In genomic region chr6:79650943-79651342, GRCh38 we compare ENCODE assay signal across 22 cellular contexts.
"Had no signal": no experiment of that assay in that cellular context is flagged by ENCODE, and none has a peak within 500 bp of the region (broad histone marks: within the 10 kb centered on the region; RNA-seq: fewer than 3 reads in every experiment).

No MANE protein-coding gene starts in this region.

- H3K4me3 ChIP-seq: body of pancreas, cardiac muscle cell, esophagus muscularis mucosa, gastroesophageal sphincter, lung, neural progenitor cell, uterus had no signal

- H3K9me3 ChIP-seq: body of pancreas, esophagus muscularis mucosa, gastroesophageal sphincter, uterus had no signal

- DNase-seq: activated CD4-positive, alpha-beta memory T cell treated with anti-CD3 and anti-CD28 coated beads, Interleukin-2, amount 10 ng/mL, durations not matched to agents 7 days and 5 days; activated CD4-positive, alpha-beta T cell treated with anti-CD3 and anti-CD28 coated beads, Interleukin-2, amount 10 ng/mL, durations not matched to agents 24 days and 14 days; activated effector memory CD4-positive, alpha-beta T cell treated with anti-CD3 and anti-CD28 coated beads, Interleukin-2, amount 50 U/mL, for 16 hours; activated naive CD4-positive, alpha-beta T cell treated with anti-CD3 and anti-CD28 coated beads, Interleukin-2, amount 50 U/mL, for 16 hours; activated naive CD8-positive, alpha-beta T cell treated with anti-CD3 and anti-CD28 coated beads, Interleukin-2, amount 50 U/mL, for 24 hours; activated T-cell treated with anti-CD3 and anti-CD28 coated beads for 4 hours; body of pancreas; effector memory CD4-positive, alpha-beta T cell; head of caudate nucleus; islet precursor cell; left colon; naive thymus-derived CD4-positive, alpha-beta T cell; stimulated activated CD4-positive, alpha-beta T cell treated with anti-CD3 and anti-CD28 coated beads, Interleukin-1b, Interleukin-23, amount 100 ng/mL, for 48 hours; T-cell; T-helper 9 cell; trophoblast cell; uterus had no signal

- H3K36me3 ChIP-seq: cardiac muscle cell, esophagus muscularis mucosa, gastroesophageal sphincter, neural progenitor cell, uterus had no signal

- H3K27me3 ChIP-seq: body of pancreas, cardiac muscle cell, esophagus muscularis mucosa, gastroesophageal sphincter, neural progenitor cell, uterus had no signal

- ATAC-seq: activated naive CD8-positive, alpha-beta T cell treated with anti-CD3 and anti-CD28 coated beads, Interleukin-2, amount 50 U/mL, for 24 hours; body of pancreas; gastroesophageal sphincter; left colon; naive thymus-derived CD4-positive, alpha-beta T cell; T-cell had no signal

- H3K27ac ChIP-seq: body of pancreas, esophagus muscularis mucosa, gastroesophageal sphincter, neural progenitor cell had no signal
